Comparison of ENCODE assay signal across 14 cellular contexts in the genomic region with DNA sequence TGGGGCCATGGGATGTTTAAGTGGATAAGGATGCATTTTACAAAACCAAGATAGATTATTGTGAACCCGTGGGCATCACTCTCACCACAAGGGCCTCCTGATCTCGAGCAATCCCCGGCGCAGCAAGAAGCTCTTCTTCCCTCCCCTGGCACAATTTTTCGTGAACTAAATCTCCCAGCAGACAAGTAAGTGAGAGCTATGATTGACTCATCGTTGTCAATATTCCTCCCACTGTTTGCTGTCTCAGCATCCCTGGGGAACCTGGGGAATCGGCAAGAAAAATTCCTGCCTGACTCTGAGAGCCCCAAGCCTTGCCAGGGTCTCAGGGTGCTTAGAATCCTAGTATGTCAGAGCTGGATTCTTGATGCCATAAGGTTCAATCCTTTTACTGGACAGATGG.
DNase-seq lines count a peak whose midpoint lies in the region; ATAC-seq and TF ChIP-seq lines count a peak whose summit lies in the region.
"Had no signal": no experiment of that assay in that cellular context is flagged by ENCODE, and none has a peak within 500 bp of the region (broad histone marks: within the 10 kb centered on the region; RNA-seq: fewer than 3 reads in every experiment).

No MANE protein-coding gene starts in this region.

- no peaks in the 10 kb centered on the region for H3K36me3 ChIP-seq in endodermal cell (ENCODE audit: control insufficient read depth, insufficient read depth, low read length)
- H3K36me3 ChIP-seq: BE2C had no signal

- ATAC-seq in sciatic nerve (no peak), HG03432 (IDR thresholded peaks at IDR 0.05; ENCODE audit: unreplicated experiment) (no peak), GM18520 (IDR thresholded peaks at IDR 0.05; ENCODE audit: unreplicated experiment) (no peak)
- ATAC-seq: GM12878, GM23338 had no signal

- H3K9ac ChIP-seq in endodermal cell (ENCODE audit: extremely low read depth, low read length, poor library complexity, severe bottlenecking): no peak overlapping the region

- H3K9me3 ChIP-seq in endodermal cell (ENCODE audit: control insufficient read depth, low read length): no peaks in the 10 kb centered on the region
- H3K9me3 ChIP-seq: BE2C had no signal

- H3K27me3 Mint-ChIP-seq in endodermal cell (ENCODE audit: insufficient read depth) (peaks cover 2% of the 10 kb centered on the region), immature natural killer cell (ENCODE audit: low read depth in 3 of 3) (peaks cover 2 to 10% (median 3%) of the 10 kb centered on the region in 3 donors)

- DNase-seq in endodermal cell (peak; percentile 16), mesenteric fat pad (ENCODE audit: low spot score) (peak; percentile 51), sciatic nerve (ENCODE audit: low spot score) (peak; percentile 23), immature natural killer cell (no peak)
- DNase-seq in activated naive CD4-positive, alpha-beta T cell treated with anti-CD3 and anti-CD28 coated beads, Interleukin-2, amount 50 U/mL, for 16 hours: no peak
- DNase-seq: BE2C; CD4-positive, alpha-beta memory T cell; DMS79 had no signal

- no peaks in the 10 kb centered on the region for H3K36me3 Mint-ChIP-seq in endodermal cell (ENCODE audit: low read depth)
- H3K36me3 Mint-ChIP-seq in immature natural killer cell: no peaks in the 10 kb centered on the region
- H3K36me3 Mint-ChIP-seq: CD4-positive, alpha-beta memory T cell had no signal

- H3K4me3 ChIP-seq in endodermal cell (ENCODE audit: low read length): no peak overlapping the region
- H3K4me3 ChIP-seq: GM12878, GM23338 had no signal

- peaks cover 16% of the 10 kb centered on the region for H3K4me1 Mint-ChIP-seq in endodermal cell
- no peaks in the 10 kb centered on the region for H3K4me1 Mint-ChIP-seq in immature natural killer cell
- H3K4me1 Mint-ChIP-seq: CD4-positive, alpha-beta memory T cell had no signal

- H3K4me3 Mint-ChIP-seq in endodermal cell: no peak overlapping the region
- H3K4me3 Mint-ChIP-seq in immature natural killer cell: no peak overlapping the region
- H3K4me3 Mint-ChIP-seq: CD4-positive, alpha-beta memory T cell; GM23338; H9 had no signal

- no peaks in the 10 kb centered on the region for H3K27me3 ChIP-seq in endodermal cell (ENCODE audit: control insufficient read depth, insufficient read depth, low read length, poor library complexity, severe bottlenecking)
- H3K27me3 ChIP-seq: BE2C had no signal

- H3K4me1 ChIP-seq in endodermal cell (ENCODE audit: control insufficient read depth, insufficient read depth, low read length): peaks cover 2% of the 10 kb centered on the region
- H3K4me1 ChIP-seq: BE2C had no signal

- 90 to 93% methylated on average over 5 to 7 of the region's 7 CpGs for WGBS in endodermal cell (ENCODE audit: insufficient coverage in 1 of 2, insufficient read length in 1 of 2), 2 experiments

- H3K27ac Mint-ChIP-seq in endodermal cell: no peak overlapping the region
- H3K27ac Mint-ChIP-seq in immature natural killer cell: no peak overlapping the region
- H3K27ac Mint-ChIP-seq: CD4-positive, alpha-beta memory T cell; GM23338; H9 had no signal

- intact Hi-C loops in sciatic nerve (cut with DNase I): no loop called here

- TF ChIP-seq CTCF in endodermal cell (conservative IDR thresholded peaks at IDR 0.05): no peak

- no peak overlapping the region for H3K27ac ChIP-seq in endodermal cell (ENCODE audit: low read depth, low read length)
- H3K27ac ChIP-seq: C4-2B had no signal

- H3K9me3 Mint-ChIP-seq in endodermal cell: no peaks in the 10 kb centered on the region
- H3K9me3 Mint-ChIP-seq in immature natural killer cell: peaks cover 0 to 2% (median 0%) of the 10 kb centered on the region in 6 donors
- H3K9me3 Mint-ChIP-seq: CD4-positive, alpha-beta memory T cell; GM23338; H9 had no signal

Comparison
In these comparisons a context has a peak if more than half of its experiments do, and no peak if none do; other contexts are left out.
1. DNase-seq: peak in endodermal cell (single experiment), mesenteric fat pad (single experiment) and sciatic nerve (single experiment); none in immature natural killer cell (0 of 3) and activated naive CD4-positive, alpha-beta T cell treated with anti-CD3 and anti-CD28 coated beads, Interleukin-2, amount 50 U/mL, for 16 hours (single experiment).